In genomic region chr20:44424039-44424495, GRCh38 we compare ENCODE assay signal across 20 cellular contexts.
"Had no signal": no experiment of that assay in that cellular context is flagged by ENCODE, and none has a peak within 500 bp of the region (broad histone marks: within the 10 kb centered on the region; RNA-seq: fewer than 3 reads in every experiment).

No MANE protein-coding gene starts in this region.

- ATAC-seq: effector memory CD8-positive, alpha-beta T cell; gastroesophageal sphincter; lower lobe of right lung; sciatic nerve had no signal

- H3K4me1 ChIP-seq: esophagus squamous epithelium, gastroesophageal sphincter, left ventricle myocardium inferior, lower lobe of right lung, spleen, thyroid gland had no signal

- DNase-seq: cortex of kidney; effector memory CD8-positive, alpha-beta T cell; esophagus squamous epithelium; foreskin fibroblast; glutamatergic neuron; left ventricle myocardium inferior; lower lobe of right lung; mesenchymal stem cell; midbrain; nephron progenitor cell; spleen; stimulated activated CD4-positive, alpha-beta T cell treated with anti-CD3 and anti-CD28 coated beads, Interleukin-15, amount 100 ng/mL, for 24 hours; stimulated activated CD4-positive, alpha-beta T cell treated with anti-CD3 and anti-CD28 coated beads, Interleukin-1b, Interleukin-23, amount 100 ng/mL, for 48 hours; stimulated activated CD4-positive, alpha-beta T cell treated with anti-CD3 and anti-CD28 coated beads, Interleukin-4, amount 100 ng/mL, for 4 hours; stimulated activated naive CD4-positive, alpha-beta T cell; thyroid gland had no signal

- H3K9me3 ChIP-seq: esophagus squamous epithelium, gastroesophageal sphincter, left ventricle myocardium inferior, lower lobe of right lung, neutrophil, spleen, thyroid gland had no signal

- H3K27me3 ChIP-seq: thyroid gland had no signal

- H3K27ac ChIP-seq: epithelial cell of prostate, esophagus squamous epithelium, gastroesophageal sphincter, left ventricle myocardium inferior, lower lobe of right lung, neutrophil, spleen, thyroid gland had no signal

- H3K4me3 ChIP-seq: esophagus squamous epithelium, gastroesophageal sphincter, left ventricle myocardium inferior, lower lobe of right lung, spleen, thyroid gland had no signal

- H3K36me3 ChIP-seq: esophagus squamous epithelium, gastroesophageal sphincter, left ventricle myocardium inferior, lower lobe of right lung, neutrophil, spleen, thyroid gland had no signal
